In the genomic region with DNA sequence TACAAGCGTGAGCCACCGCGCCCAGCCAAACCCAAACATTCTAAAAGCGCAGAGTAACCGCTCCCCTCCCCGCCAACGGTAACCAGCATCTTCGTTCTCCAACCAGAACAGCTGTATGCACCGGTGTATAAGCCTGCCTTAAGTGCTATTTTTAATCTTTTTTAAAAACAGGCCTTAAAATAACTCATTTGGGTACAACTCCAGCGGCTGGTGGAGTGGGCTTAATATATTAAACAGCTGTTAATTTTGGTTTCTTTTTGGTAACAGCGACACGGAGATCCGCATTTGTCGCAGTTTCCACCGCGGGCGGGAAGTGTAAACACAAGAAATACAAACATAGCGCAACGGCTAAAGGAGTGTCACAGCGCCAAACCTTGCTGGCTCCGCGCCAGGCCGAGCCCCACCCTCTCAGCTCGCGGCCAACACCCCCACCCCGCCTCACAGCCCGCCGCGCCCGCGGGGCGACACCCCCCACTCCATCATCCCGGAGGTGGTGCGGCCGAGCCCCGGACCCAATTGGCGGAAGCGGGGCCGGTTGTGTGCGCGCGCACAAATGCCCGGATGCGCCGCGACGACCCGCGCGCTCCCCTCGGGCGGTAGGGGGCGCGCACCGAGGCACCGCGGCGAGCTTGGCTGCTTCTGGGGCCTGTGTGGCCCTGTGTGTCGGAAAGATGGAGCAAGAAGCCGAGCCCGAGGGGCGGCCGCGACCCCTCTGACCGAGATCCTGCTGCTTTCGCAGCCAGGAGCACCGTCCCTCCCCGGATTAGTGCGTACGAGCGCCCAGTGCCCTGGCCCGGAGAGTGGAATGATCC, we compare ENCODE assay signal across 1 cellular context.
TF ChIP-seq lines count a peak whose summit lies in the region.

A gene (plus strand): TSS at position 602 of the 812 bp plus-strand sequence. CDS start 301 bp downstream, outside the sequence.

TF ChIP-seq in HepG2, 621 proteins besides CTCF, POLR2A, EP300 and RAD21 (continued from another document and continues in another):
- TF ChIP-seq, protein P1, sequence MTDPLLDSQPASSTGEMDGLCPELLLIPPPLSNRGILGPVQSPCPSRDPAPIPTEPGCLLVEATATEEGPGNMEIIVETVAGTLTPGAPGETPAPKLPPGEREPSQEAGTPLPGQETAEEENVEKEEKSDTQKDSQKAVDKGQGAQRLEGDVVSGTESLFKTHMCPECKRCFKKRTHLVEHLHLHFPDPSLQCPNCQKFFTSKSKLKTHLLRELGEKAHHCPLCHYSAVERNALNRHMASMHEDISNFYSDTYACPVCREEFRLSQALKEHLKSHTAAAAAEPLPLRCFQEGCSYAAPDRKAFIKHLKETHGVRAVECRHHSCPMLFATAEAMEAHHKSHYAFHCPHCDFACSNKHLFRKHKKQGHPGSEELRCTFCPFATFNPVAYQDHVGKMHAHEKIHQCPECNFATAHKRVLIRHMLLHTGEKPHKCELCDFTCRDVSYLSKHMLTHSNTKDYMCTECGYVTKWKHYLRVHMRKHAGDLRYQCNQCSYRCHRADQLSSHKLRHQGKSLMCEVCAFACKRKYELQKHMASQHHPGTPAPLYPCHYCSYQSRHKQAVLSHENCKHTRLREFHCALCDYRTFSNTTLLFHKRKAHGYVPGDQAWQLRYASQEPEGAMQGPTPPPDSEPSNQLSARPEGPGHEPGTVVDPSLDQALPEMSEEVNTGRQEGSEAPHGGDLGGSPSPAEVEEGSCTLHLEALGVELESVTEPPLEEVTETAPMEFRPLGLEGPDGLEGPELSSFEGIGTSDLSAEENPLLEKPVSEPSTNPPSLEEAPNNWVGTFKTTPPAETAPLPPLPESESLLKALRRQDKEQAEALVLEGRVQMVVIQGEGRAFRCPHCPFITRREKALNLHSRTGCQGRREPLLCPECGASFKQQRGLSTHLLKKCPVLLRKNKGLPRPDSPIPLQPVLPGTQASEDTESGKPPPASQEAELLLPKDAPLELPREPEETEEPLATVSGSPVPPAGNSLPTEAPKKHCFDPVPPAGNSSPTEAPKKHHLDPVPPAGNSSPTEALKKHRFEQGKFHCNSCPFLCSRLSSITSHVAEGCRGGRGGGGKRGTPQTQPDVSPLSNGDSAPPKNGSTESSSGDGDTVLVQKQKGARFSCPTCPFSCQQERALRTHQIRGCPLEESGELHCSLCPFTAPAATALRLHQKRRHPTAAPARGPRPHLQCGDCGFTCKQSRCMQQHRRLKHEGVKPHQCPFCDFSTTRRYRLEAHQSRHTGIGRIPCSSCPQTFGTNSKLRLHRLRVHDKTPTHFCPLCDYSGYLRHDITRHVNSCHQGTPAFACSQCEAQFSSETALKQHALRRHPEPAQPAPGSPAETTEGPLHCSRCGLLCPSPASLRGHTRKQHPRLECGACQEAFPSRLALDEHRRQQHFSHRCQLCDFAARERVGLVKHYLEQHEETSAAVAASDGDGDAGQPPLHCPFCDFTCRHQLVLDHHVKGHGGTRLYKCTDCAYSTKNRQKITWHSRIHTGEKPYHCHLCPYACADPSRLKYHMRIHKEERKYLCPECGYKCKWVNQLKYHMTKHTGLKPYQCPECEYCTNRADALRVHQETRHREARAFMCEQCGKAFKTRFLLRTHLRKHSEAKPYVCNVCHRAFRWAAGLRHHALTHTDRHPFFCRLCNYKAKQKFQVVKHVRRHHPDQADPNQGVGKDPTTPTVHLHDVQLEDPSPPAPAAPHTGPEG (CRISPR knock-in tag; IDR thresholded peaks at IDR 0.05) = peak; percentile 89; the same call in 1 of the 2 replicates
- TF ChIP-seq DR1 (CRISPR knock-in tag; IDR thresholded peaks at IDR 0.05) = peak; percentile 71
- no peak for TF ChIP-seq SOX6 (IDR thresholded peaks at IDR 0.05)
- TF ChIP-seq SOX6 (CRISPR knock-in tag; IDR thresholded peaks at IDR 0.05) = peak; percentile 73
- TF ChIP-seq, protein P2, sequence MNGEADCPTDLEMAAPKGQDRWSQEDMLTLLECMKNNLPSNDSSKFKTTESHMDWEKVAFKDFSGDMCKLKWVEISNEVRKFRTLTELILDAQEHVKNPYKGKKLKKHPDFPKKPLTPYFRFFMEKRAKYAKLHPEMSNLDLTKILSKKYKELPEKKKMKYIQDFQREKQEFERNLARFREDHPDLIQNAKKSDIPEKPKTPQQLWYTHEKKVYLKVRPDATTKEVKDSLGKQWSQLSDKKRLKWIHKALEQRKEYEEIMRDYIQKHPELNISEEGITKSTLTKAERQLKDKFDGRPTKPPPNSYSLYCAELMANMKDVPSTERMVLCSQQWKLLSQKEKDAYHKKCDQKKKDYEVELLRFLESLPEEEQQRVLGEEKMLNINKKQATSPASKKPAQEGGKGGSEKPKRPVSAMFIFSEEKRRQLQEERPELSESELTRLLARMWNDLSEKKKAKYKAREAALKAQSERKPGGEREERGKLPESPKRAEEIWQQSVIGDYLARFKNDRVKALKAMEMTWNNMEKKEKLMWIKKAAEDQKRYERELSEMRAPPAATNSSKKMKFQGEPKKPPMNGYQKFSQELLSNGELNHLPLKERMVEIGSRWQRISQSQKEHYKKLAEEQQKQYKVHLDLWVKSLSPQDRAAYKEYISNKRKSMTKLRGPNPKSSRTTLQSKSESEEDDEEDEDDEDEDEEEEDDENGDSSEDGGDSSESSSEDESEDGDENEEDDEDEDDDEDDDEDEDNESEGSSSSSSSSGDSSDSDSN (CRISPR knock-in tag; IDR thresholded peaks at IDR 0.05) = peak; percentile 48; the same call in 1 of the 2 replicates
- no peak for TF ChIP-seq ATM (IDR thresholded peaks at IDR 0.05; ENCODE audit: borderline replicate concordance)
- TF ChIP-seq, protein P3, sequence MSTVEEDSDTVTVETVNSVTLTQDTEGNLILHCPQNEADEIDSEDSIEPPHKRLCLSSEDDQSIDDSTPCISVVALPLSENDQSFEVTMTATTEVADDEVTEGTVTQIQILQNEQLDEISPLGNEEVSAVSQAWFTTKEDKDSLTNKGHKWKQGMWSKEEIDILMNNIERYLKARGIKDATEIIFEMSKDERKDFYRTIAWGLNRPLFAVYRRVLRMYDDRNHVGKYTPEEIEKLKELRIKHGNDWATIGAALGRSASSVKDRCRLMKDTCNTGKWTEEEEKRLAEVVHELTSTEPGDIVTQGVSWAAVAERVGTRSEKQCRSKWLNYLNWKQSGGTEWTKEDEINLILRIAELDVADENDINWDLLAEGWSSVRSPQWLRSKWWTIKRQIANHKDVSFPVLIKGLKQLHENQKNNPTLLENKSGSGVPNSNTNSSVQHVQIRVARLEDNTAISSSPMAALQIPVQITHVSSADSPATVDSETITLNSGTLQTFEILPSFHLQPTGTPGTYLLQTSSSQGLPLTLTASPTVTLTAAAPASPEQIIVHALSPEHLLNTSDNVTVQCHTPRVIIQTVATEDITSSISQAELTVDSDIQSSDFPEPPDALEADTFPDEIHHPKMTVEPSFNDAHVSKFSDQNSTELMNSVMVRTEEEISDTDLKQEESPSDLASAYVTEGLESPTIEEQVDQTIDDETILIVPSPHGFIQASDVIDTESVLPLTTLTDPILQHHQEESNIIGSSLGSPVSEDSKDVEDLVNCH (CRISPR knock-in tag; IDR thresholded peaks at IDR 0.05) = peak; percentile 100; the same call in 1 of the 2 replicates
- no peak for TF ChIP-seq SRSF9 (IDR thresholded peaks at IDR 0.05; ENCODE audit: borderline replicate concordance, insufficient read depth, low read depth, low read length, poor library complexity, severe bottlenecking)
- TF ChIP-seq RXRA (CRISPR knock-in tag; IDR thresholded peaks at IDR 0.05) = peak; percentile 47
- TF ChIP-seq FOXO1 (CRISPR knock-in tag; IDR thresholded peaks at IDR 0.05) = peak; percentile 80
- no peak; the same call in none of the 2 replicates for TF ChIP-seq SRY (CRISPR knock-in tag; IDR thresholded peaks at IDR 0.05)
- no peak for TF ChIP-seq ZFP90 (CRISPR knock-in tag; IDR thresholded peaks at IDR 0.05; ENCODE audit: borderline replicate concordance)
- no peak for TF ChIP-seq PHF5A (CRISPR knock-in tag; IDR thresholded peaks at IDR 0.05; ENCODE audit: low read depth, unreplicated experiment)
- no peak for TF ChIP-seq ZNF383 (CRISPR knock-in tag; IDR thresholded peaks at IDR 0.05; ENCODE audit: borderline replicate concordance)
- TF ChIP-seq ZNF747 (CRISPR knock-in tag; IDR thresholded peaks at IDR 0.05; ENCODE audit: borderline replicate concordance) = peak; percentile 88
- TF ChIP-seq RFXANK (CRISPR knock-in tag; IDR thresholded peaks at IDR 0.05) = 0 out of 2 replicates have a peak, but pooled peaks have one; percentile 9
- no peak for TF ChIP-seq SMC3 (IDR thresholded peaks at IDR 0.05; ENCODE audit: low read length)
- TF ChIP-seq, protein P4, sequence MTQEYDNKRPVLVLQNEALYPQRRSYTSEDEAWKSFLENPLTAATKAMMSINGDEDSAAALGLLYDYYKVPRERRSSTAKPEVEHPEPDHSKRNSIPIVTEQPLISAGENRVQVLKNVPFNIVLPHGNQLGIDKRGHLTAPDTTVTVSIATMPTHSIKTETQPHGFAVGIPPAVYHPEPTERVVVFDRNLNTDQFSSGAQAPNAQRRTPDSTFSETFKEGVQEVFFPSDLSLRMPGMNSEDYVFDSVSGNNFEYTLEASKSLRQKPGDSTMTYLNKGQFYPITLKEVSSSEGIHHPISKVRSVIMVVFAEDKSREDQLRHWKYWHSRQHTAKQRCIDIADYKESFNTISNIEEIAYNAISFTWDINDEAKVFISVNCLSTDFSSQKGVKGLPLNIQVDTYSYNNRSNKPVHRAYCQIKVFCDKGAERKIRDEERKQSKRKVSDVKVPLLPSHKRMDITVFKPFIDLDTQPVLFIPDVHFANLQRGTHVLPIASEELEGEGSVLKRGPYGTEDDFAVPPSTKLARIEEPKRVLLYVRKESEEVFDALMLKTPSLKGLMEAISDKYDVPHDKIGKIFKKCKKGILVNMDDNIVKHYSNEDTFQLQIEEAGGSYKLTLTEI (CRISPR knock-in tag; conservative IDR thresholded peaks at IDR 0.05) = no peak
- TF ChIP-seq MXI1 (IDR thresholded peaks at IDR 0.05; ENCODE audit: borderline replicate concordance, low read depth, low read length) = peak; percentile 70; the same call in 1 of the 3 replicates
- peak; percentile 88 for TF ChIP-seq ZFX (CRISPR knock-in tag; IDR thresholded peaks at IDR 0.05; ENCODE audit: low read depth)
- TF ChIP-seq ZNF605 (CRISPR knock-in tag; IDR thresholded peaks at IDR 0.05) = peak; percentile 81
- TF ChIP-seq ZBTB7B (CRISPR knock-in tag; IDR thresholded peaks at IDR 0.05) = peak; percentile 42; the same call in 1 of the 2 replicates
- peak; percentile 92 for TF ChIP-seq AGO1 (IDR thresholded peaks at IDR 0.05; ENCODE audit: low read depth, low read length, poor library complexity, severe bottlenecking)
- TF ChIP-seq, protein P5, sequence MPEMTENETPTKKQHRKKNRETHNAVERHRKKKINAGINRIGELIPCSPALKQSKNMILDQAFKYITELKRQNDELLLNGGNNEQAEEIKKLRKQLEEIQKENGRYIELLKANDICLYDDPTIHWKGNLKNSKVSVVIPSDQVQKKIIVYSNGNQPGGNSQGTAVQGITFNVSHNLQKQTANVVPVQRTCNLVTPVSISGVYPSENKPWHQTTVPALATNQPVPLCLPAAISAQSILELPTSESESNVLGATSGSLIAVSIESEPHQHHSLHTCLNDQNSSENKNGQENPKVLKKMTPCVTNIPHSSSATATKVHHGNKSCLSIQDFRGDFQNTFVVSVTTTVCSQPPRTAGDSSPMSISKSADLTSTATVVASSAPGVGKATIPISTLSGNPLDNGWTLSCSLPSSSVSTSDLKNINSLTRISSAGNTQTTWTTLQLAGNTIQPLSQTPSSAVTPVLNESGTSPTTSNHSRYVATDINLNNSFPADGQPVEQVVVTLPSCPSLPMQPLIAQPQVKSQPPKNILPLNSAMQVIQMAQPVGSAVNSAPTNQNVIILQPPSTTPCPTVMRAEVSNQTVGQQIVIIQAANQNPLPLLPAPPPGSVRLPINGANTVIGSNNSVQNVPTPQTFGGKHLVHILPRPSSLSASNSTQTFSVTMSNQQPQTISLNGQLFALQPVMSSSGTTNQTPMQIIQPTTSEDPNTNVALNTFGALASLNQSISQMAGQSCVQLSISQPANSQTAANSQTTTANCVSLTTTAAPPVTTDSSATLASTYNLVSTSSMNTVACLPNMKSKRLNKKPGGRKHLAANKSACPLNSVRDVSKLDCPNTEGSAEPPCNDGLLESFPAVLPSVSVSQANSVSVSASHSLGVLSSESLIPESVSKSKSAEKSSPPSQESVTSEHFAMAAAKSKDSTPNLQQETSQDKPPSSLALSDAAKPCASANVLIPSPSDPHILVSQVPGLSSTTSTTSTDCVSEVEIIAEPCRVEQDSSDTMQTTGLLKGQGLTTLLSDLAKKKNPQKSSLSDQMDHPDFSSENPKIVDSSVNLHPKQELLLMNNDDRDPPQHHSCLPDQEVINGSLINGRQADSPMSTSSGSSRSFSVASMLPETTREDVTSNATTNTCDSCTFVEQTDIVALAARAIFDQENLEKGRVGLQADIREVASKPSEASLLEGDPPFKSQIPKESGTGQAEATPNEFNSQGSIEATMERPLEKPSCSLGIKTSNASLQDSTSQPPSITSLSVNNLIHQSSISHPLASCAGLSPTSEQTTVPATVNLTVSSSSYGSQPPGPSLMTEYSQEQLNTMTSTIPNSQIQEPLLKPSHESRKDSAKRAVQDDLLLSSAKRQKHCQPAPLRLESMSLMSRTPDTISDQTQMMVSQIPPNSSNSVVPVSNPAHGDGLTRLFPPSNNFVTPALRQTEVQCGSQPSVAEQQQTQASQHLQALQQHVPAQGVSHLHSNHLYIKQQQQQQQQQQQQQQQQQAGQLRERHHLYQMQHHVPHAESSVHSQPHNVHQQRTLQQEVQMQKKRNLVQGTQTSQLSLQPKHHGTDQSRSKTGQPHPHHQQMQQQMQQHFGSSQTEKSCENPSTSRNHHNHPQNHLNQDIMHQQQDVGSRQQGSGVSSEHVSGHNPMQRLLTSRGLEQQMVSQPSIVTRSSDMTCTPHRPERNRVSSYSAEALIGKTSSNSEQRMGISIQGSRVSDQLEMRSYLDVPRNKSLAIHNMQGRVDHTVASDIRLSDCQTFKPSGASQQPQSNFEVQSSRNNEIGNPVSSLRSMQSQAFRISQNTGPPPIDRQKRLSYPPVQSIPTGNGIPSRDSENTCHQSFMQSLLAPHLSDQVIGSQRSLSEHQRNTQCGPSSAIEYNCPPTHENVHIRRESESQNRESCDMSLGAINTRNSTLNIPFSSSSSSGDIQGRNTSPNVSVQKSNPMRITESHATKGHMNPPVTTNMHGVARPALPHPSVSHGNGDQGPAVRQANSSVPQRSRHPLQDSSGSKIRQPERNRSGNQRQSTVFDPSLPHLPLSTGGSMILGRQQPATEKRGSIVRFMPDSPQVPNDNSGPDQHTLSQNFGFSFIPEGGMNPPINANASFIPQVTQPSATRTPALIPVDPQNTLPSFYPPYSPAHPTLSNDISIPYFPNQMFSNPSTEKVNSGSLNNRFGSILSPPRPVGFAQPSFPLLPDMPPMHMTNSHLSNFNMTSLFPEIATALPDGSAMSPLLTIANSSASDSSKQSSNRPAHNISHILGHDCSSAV (CRISPR knock-in tag; IDR thresholded peaks at IDR 0.05; ENCODE audit: borderline replicate concordance) = no peak
- TF ChIP-seq ZNF589 (CRISPR knock-in tag; conservative IDR thresholded peaks at IDR 0.05) = peak; percentile 66; the same call in 1 of the 2 replicates
- TF ChIP-seq HOXD1 (CRISPR knock-in tag; IDR thresholded peaks at IDR 0.05) = peak; percentile 92
- TF ChIP-seq, protein P6, sequence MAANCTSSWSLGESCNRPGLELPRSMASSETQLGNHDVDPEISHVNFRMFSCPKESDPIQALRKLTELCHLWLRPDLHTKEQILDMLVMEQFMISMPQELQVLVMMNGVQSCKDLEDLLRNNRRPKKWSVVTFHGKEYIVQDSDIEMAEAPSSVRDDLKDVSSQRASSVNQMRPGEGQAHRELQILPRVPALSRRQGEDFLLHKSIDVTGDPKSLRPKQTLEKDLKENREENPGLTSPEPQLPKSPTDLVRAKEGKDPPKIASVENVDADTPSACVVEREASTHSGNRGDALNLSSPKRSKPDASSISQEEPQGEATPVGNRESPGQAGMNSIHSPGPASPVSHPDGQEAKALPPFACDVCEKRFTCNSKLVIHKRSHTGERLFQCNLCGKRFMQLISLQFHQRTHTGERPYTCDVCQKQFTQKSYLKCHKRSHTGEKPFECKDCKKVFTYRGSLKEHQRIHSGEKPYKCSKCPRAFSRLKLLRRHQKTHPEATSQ (CRISPR knock-in tag; IDR thresholded peaks at IDR 0.05; ENCODE audit: borderline replicate concordance) = no peak
- TF ChIP-seq ZNF543 (CRISPR knock-in tag; IDR thresholded peaks at IDR 0.05) = 0 out of 2 replicates have a peak, but pooled peaks have one; percentile 34
- TF ChIP-seq ZNF205 (CRISPR knock-in tag; IDR thresholded peaks at IDR 0.05) = peak; percentile 68; the same call in 1 of the 2 replicates
